In genomic region chr7:114084381-114085312, GRCh38 we compare ENCODE assay signal across 8 cellular contexts.
DNase-seq lines count a peak whose midpoint lies in the region; ATAC-seq and TF ChIP-seq lines count a peak whose summit lies in the region.

No MANE protein-coding gene starts in this region.

- peak overlapping the region; percentile 58 to 89 (median 82) for H3K27ac ChIP-seq in heart right ventricle

- H3K36me3 ChIP-seq in heart right ventricle: no peaks in the 10 kb centered on the region

- DNase-seq in activated T-cell treated with anti-CD3 and anti-CD28 coated beads, Interleukin-2, amount 50 U/mL, for 4 hours: no peak
- DNase-seq in activated T-cell treated with anti-CD3 and anti-CD28 coated beads for 4 hours: no peak
- DNase-seq in LoVo (ENCODE audit: low spot score): peak; percentile 46
- DNase-seq in activated T-helper 2 cell treated with anti-CD3 and anti-CD28 coated beads, Interferon-gamma antibody, Interleukin-2, Interleukin-4, amounts not matched to agents 10 μg/mL and 5 μg/mL and 100 μg/mL, durations not matched to agents 14 hours and 24 hours and 36 hours (ENCODE audit: low spot score): no peak
- DNase-seq in heart right ventricle: peak; percentile 14 to 30
- no peak for DNase-seq in progenitor cell of endocrine pancreas (ENCODE audit: low spot score, unreplicated experiment)
- DNase-seq in activated gamma-delta T cell treated with Interleukin-2 at 50 U/mL for 16 hours: no peak

- peak overlapping the region; percentile 68 for H3K27ac Mint-ChIP-seq in activated T-helper 2 cell treated with anti-CD3 and anti-CD28 coated beads, Interferon-gamma antibody, Interleukin-2, Interleukin-4, amounts not matched to agents 10 μg/mL and 5 μg/mL and 100 μg/mL, durations not matched to agents 14 hours and 24 hours and 36 hours
- H3K27ac Mint-ChIP-seq in progenitor cell of endocrine pancreas: peak overlapping the region; percentile 100

- H3K4me1 Mint-ChIP-seq in activated T-cell treated with anti-CD3 and anti-CD28 coated beads, Interleukin-2, amount 50 U/mL, for 4 hours (ENCODE audit: low read depth): peaks cover 39% of the 10 kb centered on the region
- peaks cover 36% of the 10 kb centered on the region for H3K4me1 Mint-ChIP-seq in activated T-helper 2 cell treated with anti-CD3 and anti-CD28 coated beads, Interferon-gamma antibody, Interleukin-2, Interleukin-4, amounts not matched to agents 10 μg/mL and 5 μg/mL and 100 μg/mL, durations not matched to agents 14 hours and 24 hours and 36 hours (ENCODE audit: low read depth)
- H3K4me1 Mint-ChIP-seq in progenitor cell of endocrine pancreas (ENCODE audit: low read depth): peaks cover 33% of the 10 kb centered on the region

- no peaks in the 10 kb centered on the region for H3K9me3 Mint-ChIP-seq in activated T-cell treated with anti-CD3 and anti-CD28 coated beads, Interleukin-2, amount 50 U/mL, for 4 hours
- H3K9me3 Mint-ChIP-seq in activated T-helper 2 cell treated with anti-CD3 and anti-CD28 coated beads, Interferon-gamma antibody, Interleukin-2, Interleukin-4, amounts not matched to agents 10 μg/mL and 5 μg/mL and 100 μg/mL, durations not matched to agents 14 hours and 24 hours and 36 hours: no peaks in the 10 kb centered on the region
- H3K9me3 Mint-ChIP-seq in progenitor cell of endocrine pancreas (ENCODE audit: low read depth): no peaks in the 10 kb centered on the region

- H3K4me3 ChIP-seq in heart right ventricle: peak overlapping the region; percentile 49 to 65 (median 59)

- intact Hi-C loops in activated T-helper 2 cell treated with anti-CD3 and anti-CD28 coated beads, Interferon-gamma antibody, Interleukin-2, Interleukin-4, amounts not matched to agents 10 μg/mL and 5 μg/mL and 100 μg/mL, durations not matched to agents 14 hours and 24 hours and 36 hours (cut with micrococcal nuclease): loop anchor here (10.0 kb wide), 2 partner anchors 320 to 1390 kb away; no protein-coding TSS in a partner anchor
- intact Hi-C loops in heart right ventricle (cut with DNase I): loop anchor here in 5 of 10 donors (5.0 to 10.0 kb wide), 7 partner anchors 320 to 1828 kb away; partner anchors contain the start of gene FOXP2 (in 1 of the 5)

- peaks cover 9 to 100% (median 93%) of the 10 kb centered on the region in 7 donors for H3K27me3 ChIP-seq in heart right ventricle

- TF ChIP-seq CTCF in heart right ventricle (IDR thresholded peaks at IDR 0.05) (no peak), progenitor cell of endocrine pancreas (IDR thresholded peaks at IDR 0.05; ENCODE audit: unreplicated experiment) (no peak)

- H3K36me3 Mint-ChIP-seq in activated T-cell treated with anti-CD3 and anti-CD28 coated beads, Interleukin-2, amount 50 U/mL, for 4 hours (ENCODE audit: insufficient read depth): no peaks in the 10 kb centered on the region
- no peaks in the 10 kb centered on the region for H3K36me3 Mint-ChIP-seq in activated T-helper 2 cell treated with anti-CD3 and anti-CD28 coated beads, Interferon-gamma antibody, Interleukin-2, Interleukin-4, amounts not matched to agents 10 μg/mL and 5 μg/mL and 100 μg/mL, durations not matched to agents 14 hours and 24 hours and 36 hours (ENCODE audit: low read depth)
- H3K36me3 Mint-ChIP-seq in progenitor cell of endocrine pancreas (ENCODE audit: insufficient read depth): no peaks in the 10 kb centered on the region

- 1% methylated on average over 61 to 67 of the region's 67 CpGs for WGBS in heart right ventricle, 2 donors

- H3K9me3 ChIP-seq in heart right ventricle: no peaks in the 10 kb centered on the region

- peaks cover 0 to 49% (median 26%) of the 10 kb centered on the region in 9 donors for H3K4me1 ChIP-seq in heart right ventricle

- peak overlapping the region; percentile 82 for H3K4me3 Mint-ChIP-seq in activated T-cell treated with anti-CD3 and anti-CD28 coated beads, Interleukin-2, amount 50 U/mL, for 4 hours
- H3K4me3 Mint-ChIP-seq in activated T-helper 2 cell treated with anti-CD3 and anti-CD28 coated beads, Interferon-gamma antibody, Interleukin-2, Interleukin-4, amounts not matched to agents 10 μg/mL and 5 μg/mL and 100 μg/mL, durations not matched to agents 14 hours and 24 hours and 36 hours (ENCODE audit: low read depth): peak overlapping the region; percentile 82
- peak overlapping the region; percentile 96 for H3K4me3 Mint-ChIP-seq in progenitor cell of endocrine pancreas (ENCODE audit: low read depth)

- peaks cover 71% of the 10 kb centered on the region for H3K27me3 Mint-ChIP-seq in activated T-cell treated with anti-CD3 and anti-CD28 coated beads, Interleukin-2, amount 50 U/mL, for 4 hours (ENCODE audit: low read depth)
- peaks cover 82% of the 10 kb centered on the region for H3K27me3 Mint-ChIP-seq in activated T-helper 2 cell treated with anti-CD3 and anti-CD28 coated beads, Interferon-gamma antibody, Interleukin-2, Interleukin-4, amounts not matched to agents 10 μg/mL and 5 μg/mL and 100 μg/mL, durations not matched to agents 14 hours and 24 hours and 36 hours (ENCODE audit: low read depth)
- peaks cover 30% of the 10 kb centered on the region for H3K27me3 Mint-ChIP-seq in progenitor cell of endocrine pancreas

- peak in 1 of 2 donors; percentile 7 for ATAC-seq in activated T-cell treated with anti-CD3 and anti-CD28 coated beads, Interleukin-2, amount 50 U/mL, for 4 hours
- ATAC-seq in heart right ventricle (peak; percentile 6 to 49 (median 27)), GM21825 (IDR thresholded peaks at IDR 0.05; ENCODE audit: unreplicated experiment) (no peak)

Comparison
In these comparisons a context has a peak if more than half of its experiments do, and no peak if none do; other contexts are left out.
1. DNase-seq: peak in LoVo (single experiment) and heart right ventricle (2 of 2); none in activated T-cell treated with anti-CD3 and anti-CD28 coated beads, Interleukin-2, amount 50 U/mL, for 4 hours (single experiment), activated T-cell treated with anti-CD3 and anti-CD28 coated beads for 4 hours (single experiment), activated T-helper 2 cell treated with anti-CD3 and anti-CD28 coated beads, Interferon-gamma antibody, Interleukin-2, Interleukin-4, amounts not matched to agents 10 μg/mL and 5 μg/mL and 100 μg/mL, durations not matched to agents 14 hours and 24 hours and 36 hours (single experiment), progenitor cell of endocrine pancreas (single experiment) and activated gamma-delta T cell treated with Interleukin-2 at 50 U/mL for 16 hours (single experiment).
2. Peak in every context shown above with its lines, with median percentiles within 50 percentile points of each other: H3K4me3 Mint-ChIP-seq.